In the genomic region with DNA sequence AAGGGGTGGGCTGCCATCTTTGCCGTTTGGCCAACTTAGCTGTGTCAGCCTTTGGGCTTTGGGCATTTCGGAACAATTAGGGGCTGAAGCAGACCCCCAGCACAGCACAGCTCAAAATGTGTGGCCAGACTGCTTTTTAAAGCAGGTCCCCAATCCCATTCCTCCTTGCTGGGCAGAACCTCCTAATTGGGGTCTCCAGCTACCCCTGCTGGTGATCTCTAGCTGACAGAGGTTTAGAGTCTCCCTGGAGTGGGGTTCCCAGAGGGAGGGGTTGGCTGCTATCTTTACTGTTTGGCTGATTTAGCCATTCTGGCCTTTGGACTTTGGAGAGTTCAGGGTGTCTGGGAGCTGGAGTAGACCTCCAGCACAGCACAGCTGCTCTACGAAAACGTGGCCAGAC, we compare ENCODE assay signal across 24 cellular contexts.
"Had no signal": no experiment of that assay in that cellular context is flagged by ENCODE, and none has a peak within 500 bp of the region (broad histone marks: within the 10 kb centered on the region; RNA-seq: fewer than 3 reads in every experiment).

No MANE protein-coding gene starts in this region.

- H3K36me3 ChIP-seq: MG63, SJSA1 had no signal

- H3K4me3 ChIP-seq: MG63, SJSA1, SK-N-MC had no signal

- H3K9me3 ChIP-seq: MG63, SJSA1 had no signal

- H3K4me1 ChIP-seq: SJSA1 had no signal

- H3K27me3 ChIP-seq: MG63, SJSA1 had no signal

- FAIRE-seq: RCC 7860 had no signal

- DNase-seq: IMR-90, Karpas-422, KG1, MG63, NCI-H1092, NCI-H1105 treated with DMSO at 0.1 percent for 48 hours, NCI-H1417 treated with DMSO at 0.1 percent for 48 hours, NCI-H146, NCI-H1694 treated with DMSO at 0.1 percent for 48 hours, NCI-H1930, NCI-H2081, NCI-H2107, NCI-H226, NCI-H446, NCI-H510A, NCI-H524 treated with DMSO at 0.1 percent for 48 hours, NCI-H69, NCI-H774, Right ventricle myocardium superior, RPMI8226, SIG-M5 had no signal

- H3K27ac ChIP-seq: SJSA1, SK-N-MC had no signal
